25 cellular contexts compared by ENCODE assay signal in genomic region chr4:7121861-7122653, GRCh38. TPM values are rescaled to one million over a fixed set of nuclear protein-coding genes. Genes with fewer than 3 reads are reported as not detected.
DNase-seq lines count a peak whose midpoint lies in the region; ATAC-seq, FAIRE-seq and TF ChIP-seq lines count a peak whose summit lies in the region.
"Had no signal": no experiment of that assay in that cellular context is flagged by ENCODE, and none has a peak within 500 bp of the region (broad histone marks: within the 10 kb centered on the region; RNA-seq: fewer than 3 reads in every experiment).

No MANE protein-coding gene starts in this region.

- H3K79me2 ChIP-seq in K562 (ENCODE audit: control insufficient read depth, insufficient read depth, low read length) (no peaks in the 10 kb centered on the region), osteoblast (ENCODE audit: insufficient read depth, low read length) (no peaks in the 10 kb centered on the region)

- peak; percentile 35 for DNase-seq in NCI-H82 (lab: John Stamatoyannopoulos, UW)
- DNase-seq in NCI-H82 treated with DMSO at 0.1 percent for 48 hours (lab: John Stamatoyannopoulos, UW; ENCODE audit: unreplicated experiment): no peak
- no peak for DNase-seq in K562 (ENCODE audit: extremely low read depth in 1 of 4, low spot score in 3 of 4)
- peak; percentile 47 for DNase-seq in osteoblast (ENCODE audit: insufficient read length, low spot score, missing footprints)
- no peak for DNase-seq in dorsolateral prefrontal cortex
- DNase-seq in NCI-H1105 treated with DMSO at 0.1 percent for 48 hours (lab: John Stamatoyannopoulos, UW): no peak
- DNase-seq: CD8-positive, alpha-beta memory T cell; DMS 273 treated with DMSO at 0.1 percent for 48 hours; DMS79; EL; GF-D8; GM23248; KG1; MM.1S; NCI-H1417; NCI-H1694; NCI-H2029 treated with DMSO at 0.1 percent for 48 hours; NCI-H446 treated with DMSO at 0.1 percent for 48 hours; NCI-H526; SK-N-SH had no signal

- H3K9me3 ChIP-seq in K562 (replicated peaks; ENCODE audit: control insufficient read depth, insufficient read depth, low read depth, low read length) (no peaks in the 10 kb centered on the region), osteoblast (ENCODE audit: low read depth, low read length) (no peaks in the 10 kb centered on the region)
- H3K9me3 ChIP-seq: HAP-1, SK-N-SH had no signal

- WGBS in K562 (ENCODE audit: insufficient coverage, low coverage, missing lambda C conversion rate): 12% methylated on average over 20 of the region's 25 CpGs

- peaks cover 0 to 12% of the 10 kb centered on the region in 2 experiments; a peak in 2 of 5 replicates for H3K4me1 ChIP-seq in K562 (replicated peaks in 1 of 2; ENCODE audit: control insufficient read depth in 2 of 2, insufficient read depth in 2 of 2, low read length in 2 of 2)
- H3K4me1 ChIP-seq in osteoblast (ENCODE audit: insufficient read depth, low read length): peaks cover 10% of the 10 kb centered on the region
- H3K4me1 ChIP-seq: HAP-1 had no signal

- in situ Hi-C loops in K562 (cut with MboI): no loop called here

- H3K27me3 ChIP-seq in K562 (ENCODE audit: control insufficient read depth in 2 of 2, insufficient read depth in 2 of 2, low read length in 2 of 2): peaks cover 32 to 68% of the 10 kb centered on the region in 2 experiments
- H3K27me3 ChIP-seq in osteoblast (ENCODE audit: insufficient read depth, low read length): peaks cover 19% of the 10 kb centered on the region
- no peaks in the 10 kb centered on the region for H3K27me3 ChIP-seq in dorsolateral prefrontal cortex

- H3K36me3 ChIP-seq in K562 (ENCODE audit: control insufficient read depth, insufficient read depth, low read length) (no peaks in the 10 kb centered on the region), osteoblast (ENCODE audit: insufficient read depth, low read length) (no peaks in the 10 kb centered on the region)
- H3K36me3 ChIP-seq: HAP-1 had no signal

- intact Hi-C loops in K562 (cut with micrococcal nuclease): no loop called here
- intact Hi-C loops in dorsolateral prefrontal cortex (cut with DNase I): no loop called here

- H3K27ac ChIP-seq in K562 (ENCODE audit: extremely low read depth, low read depth, low read length) (no peak overlapping the region), osteoblast (ENCODE audit: low read depth, low read length) (no peak overlapping the region), dorsolateral prefrontal cortex (no peak overlapping the region)
- H3K27ac ChIP-seq: 22Rv1, GM23248 had no signal

- POLR2A ChIA-PET in K562 (lab: Yijun Ruan, JAX): interaction anchor here (0.6 to 0.8 kb wide), 3 partner anchors 8 to 545 kb away, joined by 3 to 4 read pairs (median 3); no protein-coding TSS in a partner anchor

- no peak for FAIRE-seq in K562 (lab: Jason Lieb, UNC)
- FAIRE-seq: GM12892, GM19239 had no signal

- no peak for TF ChIP-seq RAD21 in K562 (CRISPR knock-in tag; conservative IDR thresholded peaks at IDR 0.05 in 1 of 2, IDR thresholded peaks at IDR 0.05 in 1 of 2)

- TF ChIP-seq EP300 in K562 (IDR thresholded peaks at IDR 0.05; ENCODE audit: low read length): no peak

- H3K4me2 ChIP-seq in K562 (ENCODE audit: insufficient read depth, low read length) (no peak overlapping the region), osteoblast (ENCODE audit: insufficient read depth, low read length) (no peak overlapping the region)
- H3K4me2 ChIP-seq: SK-N-SH had no signal

- no peak overlapping the region for H3K4me3 ChIP-seq in K562
- no peak overlapping the region for H3K4me3 ChIP-seq in osteoblast (ENCODE audit: insufficient read depth, low read length)
- H3K4me3 ChIP-seq in dorsolateral prefrontal cortex: no peak overlapping the region
- H3K4me3 ChIP-seq: GM23248, HAP-1 had no signal

- no peak for TF ChIP-seq CTCF in K562 (IDR thresholded peaks at IDR 0.05 in 2 of 3, conservative IDR thresholded peaks at IDR 0.05 in 1 of 3; ENCODE audit: insufficient read depth in 2 of 3, low read depth in 1 of 3, low read length in 3 of 3)
- no peak for TF ChIP-seq CTCF in osteoblast (IDR thresholded peaks at IDR 0.05; ENCODE audit: extremely low read depth, low read depth, low read length)
- TF ChIP-seq CTCF in dorsolateral prefrontal cortex (IDR thresholded peaks at IDR 0.05 in 54 of 56, conservative IDR thresholded peaks at IDR 0.05 in 2 of 56; ENCODE audit: low read depth in 1 of 56, partially characterized antibody in 56 of 56): no peak

- H2AFZ ChIP-seq in K562 (ENCODE audit: low read depth, low read length) (no peak overlapping the region), osteoblast (ENCODE audit: low read length) (no peak overlapping the region)
- H2AFZ ChIP-seq: GM23248 had no signal

- CTCF ChIA-PET in K562 (lab: Yijun Ruan, JAX; ENCODE audit: low intra/inter-chr PET ratio): interaction anchor here (0.7 kb wide), 1 partner anchor 39 kb away, joined by 3 read pairs; no protein-coding TSS in a partner anchor

- H3K9me1 ChIP-seq in K562 (ENCODE audit: control insufficient read depth, insufficient read depth, low read length): no peaks in the 10 kb centered on the region

- no peaks in the 10 kb centered on the region for H4K20me1 ChIP-seq in K562 (replicated peaks; ENCODE audit: control insufficient read depth, insufficient read depth, low read length)
- peaks cover 4% of the 10 kb centered on the region for H4K20me1 ChIP-seq in osteoblast (ENCODE audit: insufficient read depth, low read length)

- no peak overlapping the region for H3K9ac ChIP-seq in K562 (ENCODE audit: insufficient read depth in 1 of 2, low read depth in 2 of 2, low read length in 2 of 2)
- H3K9ac ChIP-seq: GM23248, SK-N-SH had no signal

- no peak for TF ChIP-seq POLR2A in K562 (conservative IDR thresholded peaks at IDR 0.05)

- ATAC-seq in K562 (peak; percentile 12), GM21619 (IDR thresholded peaks at IDR 0.05; ENCODE audit: unreplicated experiment) (no peak)

- BruUV-seq in K562 (replicated peaks; lab: Mats Ljungman, UMichigan): no TSS peak

TF ChIP-seq in K562, 482 proteins besides CTCF, POLR2A, EP300 and RAD21:
- TF ChIP-seq, protein P1, sequence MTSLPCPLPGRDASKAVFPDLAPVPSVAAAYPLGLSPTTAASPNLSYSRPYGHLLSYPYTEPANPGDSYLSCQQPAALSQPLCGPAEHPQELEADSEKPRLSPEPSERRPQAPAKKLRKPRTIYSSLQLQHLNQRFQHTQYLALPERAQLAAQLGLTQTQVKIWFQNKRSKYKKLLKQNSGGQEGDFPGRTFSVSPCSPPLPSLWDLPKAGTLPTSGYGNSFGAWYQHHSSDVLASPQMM (CRISPR knock-in tag; IDR thresholded peaks at IDR 0.05): no peak
- TF ChIP-seq, protein P2, sequence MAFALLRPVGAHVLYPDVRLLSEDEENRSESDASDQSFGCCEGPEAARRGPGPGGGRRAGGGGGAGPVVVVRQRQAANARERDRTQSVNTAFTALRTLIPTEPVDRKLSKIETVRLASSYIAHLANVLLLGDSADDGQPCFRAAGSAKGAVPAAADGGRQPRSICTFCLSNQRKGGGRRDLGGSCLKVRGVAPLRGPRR (CRISPR knock-in tag; IDR thresholded peaks at IDR 0.05): no peak
- TF ChIP-seq KLF1 (tag; IDR thresholded peaks at IDR 0.05) (no peak), ZFP91 (CRISPR knock-in tag; IDR thresholded peaks at IDR 0.05) (no peak), NFIX (CRISPR knock-in tag; IDR thresholded peaks at IDR 0.05; ENCODE audit: low read depth) (no peak)

RNA-seq across cellular contexts. Expression of gene GRPEL1, which starts 54.2 kb away (rescaled TPM):
- 36.2 and 43.9 TPM in 2 replicates for total RNA-seq in K562 (2011; cell fraction: chromatin; rRNA removed; ENCODE audit: low replicate concordance)
- total RNA-seq in K562 (2011; cell fraction: nucleolus; rRNA removed): 32.4 and 37.0 TPM in 2 replicates
- total RNA-seq in K562 (2011; cell fraction: nucleoplasm; rRNA removed): 41.4 and 49.8 TPM in 2 replicates
- total RNA-seq in K562 (2014; rRNA removed) (72.5 and 99.5 TPM in 2 replicates), K562 (2014; rRNA removed; fragmentation: Illumina TruSeq; extraction: Trizol) (86.6 and 90.2 TPM in 2 replicates), K562 (2015; rRNA removed; fragmentation: Illumina TruSeq; extraction: Trizol) (77.4 and 84.4 TPM in 2 replicates), K562 (2021) (59.7 and 63.7 TPM in 2 replicates), osteoblast (10.3 and 21.0 TPM in 2 replicates), dorsolateral prefrontal cortex (10 to 100 TPM; 19.1 to 48.6 (median 35.8) TPM)
- polyA plus RNA-seq in K562 (2011; rRNA removed) (34.9 and 43.4 TPM in 2 replicates), K562 (2014; fragmentation: Illumina TruSeq; extraction: Trizol) (87.3 and 88.7 TPM in 2 replicates), K562 (2014; fragmentation: Nextera tagmentation; extraction: Ambion mirVana) (100 to 1,000 TPM; 125 to 192 TPM), K562 (2014; rRNA removed) (64.3 and 65.9 TPM in 2 replicates)
- 16.6 and 26.2 TPM in 2 replicates for polyA plus RNA-seq in K562 (2011; cell fraction: cytosol; rRNA removed)
- 16.0 and 19.8 TPM in 2 replicates for polyA plus RNA-seq in K562 (2011; cell fraction: nucleus; rRNA removed)
- 23.4 and 48.5 TPM in 2 replicates for polyA plus RNA-seq in K562 (2012)
- 59.1 and 61.5 TPM in 2 replicates for polyA minus RNA-seq in K562 (2011; rRNA and poly(A)+ RNA removed)
- polyA minus RNA-seq in K562 (2011; cell fraction: cytosol; rRNA and poly(A)+ RNA removed): 21.3 and 24.2 TPM in 2 replicates
- polyA minus RNA-seq in K562 (2011; cell fraction: nucleus; rRNA and poly(A)+ RNA removed): 18.3 and 25.0 TPM in 2 replicates

Comparison
In these comparisons a context has a peak if more than half of its experiments do, and no peak if none do; other contexts are left out.
1. DNase-seq: peak in NCI-H82 (single experiment) and osteoblast (single experiment); none in NCI-H82 treated with DMSO at 0.1 percent for 48 hours (single experiment), K562 (0 of 4), dorsolateral prefrontal cortex (0 of 10) and NCI-H1105 treated with DMSO at 0.1 percent for 48 hours (single experiment).